24 cellular contexts compared by ENCODE assay signal in the genomic region with DNA sequence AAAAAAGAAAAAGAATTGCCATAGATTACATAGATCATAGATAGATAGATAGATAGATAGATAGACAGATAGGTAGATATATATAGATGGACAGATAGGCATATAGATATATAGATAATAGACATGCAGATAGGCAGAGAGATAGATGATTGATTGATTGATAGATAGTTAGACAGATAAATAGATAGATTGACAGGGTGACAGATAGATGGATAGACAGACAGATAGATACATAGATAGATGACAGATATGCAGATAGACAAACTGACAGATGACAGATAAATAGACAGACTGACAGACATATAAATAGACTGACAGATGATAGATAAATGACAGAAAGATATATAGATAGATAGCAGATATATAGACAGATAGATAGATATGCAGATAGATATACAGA.
"Had no signal": no experiment of that assay in that cellular context is flagged by ENCODE, and none has a peak within 500 bp of the region (broad histone marks: within the 10 kb centered on the region; RNA-seq: fewer than 3 reads in every experiment).

No MANE protein-coding gene starts in this region.

- DNase-seq: colonic mucosa; cortex of kidney; dermis blood vessel endothelial cell; dorsolateral prefrontal cortex; effector CD4-positive, alpha-beta T cell; effector CD8-positive, alpha-beta T cell; effector memory CD4-positive, alpha-beta T cell; effector memory CD8-positive, alpha-beta T cell; endodermal cell; erythroblast; esophagus squamous epithelium; foreskin fibroblast; foreskin keratinocyte; foreskin melanocyte; gastrocnemius medialis; head of caudate nucleus; heart left ventricle; heart right ventricle had no signal

- H3K27ac ChIP-seq: colonic mucosa, coronary artery, dorsolateral prefrontal cortex, epithelial cell of prostate, esophagus muscularis mucosa, esophagus squamous epithelium, foreskin keratinocyte, gastrocnemius medialis, gastroesophageal sphincter, heart left ventricle, heart right ventricle had no signal

- H3K9me3 Mint-ChIP-seq: dendritic cell treated with granulocyte-macrophage colony-stimulating factor and Interleukin-4, amounts not matched to agents 40 ng/mL and 50 ng/mL, for 4 days had no signal

- H3K4me3 ChIP-seq: colonic mucosa, coronary artery, dorsolateral prefrontal cortex, esophagus muscularis mucosa, esophagus squamous epithelium, gastrocnemius medialis, gastroesophageal sphincter, heart left ventricle, heart right ventricle had no signal

- H3K27me3 Mint-ChIP-seq: effector memory CD8-positive, alpha-beta T cell had no signal

- ATAC-seq: effector memory CD8-positive, alpha-beta T cell; esophagus mucosa; foreskin keratinocyte; gastrocnemius medialis; gastroesophageal sphincter; heart left ventricle; heart right ventricle had no signal

- H3K4me1 ChIP-seq: colonic mucosa, esophagus muscularis mucosa, esophagus squamous epithelium, foreskin keratinocyte, gastrocnemius medialis, gastroesophageal sphincter, heart left ventricle, heart right ventricle had no signal

- H3K4me3 Mint-ChIP-seq: dendritic cell treated with granulocyte-macrophage colony-stimulating factor and Interleukin-4, amounts not matched to agents 40 ng/mL and 50 ng/mL, for 4 days; effector memory CD8-positive, alpha-beta T cell; endodermal cell had no signal

- H3K9me3 ChIP-seq: colonic mucosa, esophagus muscularis mucosa, esophagus squamous epithelium, gastrocnemius medialis, gastroesophageal sphincter, heart left ventricle, heart right ventricle had no signal

- H3K27ac Mint-ChIP-seq: dendritic cell treated with granulocyte-macrophage colony-stimulating factor and Interleukin-4, amounts not matched to agents 40 ng/mL and 50 ng/mL, for 4 days; effector memory CD8-positive, alpha-beta T cell; endodermal cell had no signal

- H3K36me3 ChIP-seq: colonic mucosa, esophagus muscularis mucosa, esophagus squamous epithelium, gastrocnemius medialis, gastroesophageal sphincter, heart left ventricle, heart right ventricle had no signal

- H3K27me3 ChIP-seq: colonic mucosa, esophagus muscularis mucosa, esophagus squamous epithelium, gastrocnemius medialis, gastroesophageal sphincter, heart left ventricle had no signal
